Comparison of ENCODE assay signal across 9 cellular contexts in genomic region chr10:73653701-73654100, GRCh38. TPM values are rescaled to one million over a fixed set of nuclear protein-coding genes. Genes with fewer than 3 reads are reported as not detected.
DNase-seq lines count a peak whose midpoint lies in the region; ATAC-seq, FAIRE-seq and TF ChIP-seq lines count a peak whose summit lies in the region.
"Had no signal": no experiment of that assay in that cellular context is flagged by ENCODE, and none has a peak within 500 bp of the region (broad histone marks: within the 10 kb centered on the region; RNA-seq: fewer than 3 reads in every experiment).

No MANE protein-coding gene starts in this region.

- H3K4me2 ChIP-seq in HCT116 (ENCODE audit: low read length): no peak overlapping the region

- H3K27ac ChIP-seq in HCT116 (ENCODE audit: low read depth, low read length): no peak overlapping the region

- no peak for TF ChIP-seq POLR2A in HCT116 (IDR thresholded peaks at IDR 0.05; ENCODE audit: borderline replicate concordance, extremely low read depth, insufficient read depth, insufficient read length)
- TF ChIP-seq POLR2A in GM12892 (IDR thresholded peaks at IDR 0.05; ENCODE audit: low read depth, low read length): no peak

- no peak overlapping the region for H3K9ac ChIP-seq in HCT116 (ENCODE audit: low read length)

- TF ChIP-seq RAD21 in HCT116 (IDR thresholded peaks at IDR 0.05; ENCODE audit: low read depth): peak; percentile 69

- intact Hi-C loops in HCT116 (cut with micrococcal nuclease): no loop called here

- no peak for FAIRE-seq in GM12892 (lab: Jason Lieb, UNC)

- H3K9me2 ChIP-seq in HCT116 (ENCODE audit: insufficient read depth): no peaks in the 10 kb centered on the region

- POLR2A ChIA-PET in HCT116 (lab: Charles Lee): no interaction called here
- POLR2A ChIA-PET in naive thymus-derived CD8-positive, alpha-beta T cell (lab: Charles Lee): no interaction called here

- CTCF ChIA-PET in HCT116 (lab: Charles Lee): no interaction called here

- H3K4me3 ChIP-seq in AG10803 (ENCODE audit: low read length) (no peak overlapping the region), HCT116 (replicated peaks in 1 of 2; ENCODE audit: low read depth in 1 of 2, low read length in 2 of 2) (no peak overlapping the region), fibroblast of pulmonary artery (replicated peaks; ENCODE audit: low read depth, low read length) (no peak overlapping the region)

- peaks cover 0 to 3% (median 0%) of the 10 kb centered on the region in 5 donors for H3K27me3 Mint-ChIP-seq in naive thymus-derived CD8-positive, alpha-beta T cell

- H3K4me1 ChIP-seq in HCT116 (ENCODE audit: control insufficient read depth in 1 of 2, insufficient read depth in 2 of 2, low read length in 2 of 2): peaks cover 0 to 7% of the 10 kb centered on the region in 2 experiments; a peak in 3 of 4 replicates

- TF ChIP-seq CTCF in AG10803 (conservative IDR thresholded peaks at IDR 0.05; ENCODE audit: low read length) (0 out of 2 replicates have a peak, but pooled peaks have one; percentile 13), HCT116 (IDR thresholded peaks at IDR 0.05 in 2 of 3, conservative IDR thresholded peaks at IDR 0.05 in 1 of 3; ENCODE audit: borderline replicate concordance in 1 of 3, insufficient read depth in 1 of 3, low read depth in 2 of 3, low read length in 2 of 3) (peak; percentile 16 to 26 (median 18); a peak in 2 of 6 replicates), fibroblast of pulmonary artery (IDR thresholded peaks at IDR 0.05; ENCODE audit: low read length, missing control alignments) (peak; percentile 25)

- peaks cover 5 to 11% (median 7%) of the 10 kb centered on the region in 4 donors for H3K4me1 Mint-ChIP-seq in naive thymus-derived CD8-positive, alpha-beta T cell

- 0 out of 2 replicates have a peak, but pooled peaks cover 4% of the 10 kb centered on the region for H3K27me3 ChIP-seq in HCT116 (ENCODE audit: insufficient read depth, low read length)

- DNase-seq in AG10803 (ENCODE audit: low read depth) (peak; percentile 24), HCT116 (ENCODE audit: low read depth, low spot score) (no peak), RPMI7951 (ENCODE audit: low read depth) (peak; percentile 12), fibroblast of pulmonary artery (ENCODE audit: low read depth) (peak; percentile 50), GM12892 (ENCODE audit: insufficient read length) (no peak), globus pallidus (ENCODE audit: low spot score) (no peak)
- DNase-seq in naive thymus-derived CD8-positive, alpha-beta T cell: no peak
- DNase-seq: activated CD4-positive, CD25-positive, alpha-beta regulatory T cell treated with anti-CD3 and anti-CD28 coated beads, Interleukin-2, amount 50 U/mL, for 72 hours had no signal

- RAD21 ChIA-PET in HCT116 (lab: Charles Lee; ENCODE audit: low non-redundant PET in 1 of 2, low total read pairs in 2 of 2, uncharacterized antibody in 2 of 2, unreplicated experiment in 2 of 2): no interaction called here

- no peaks in the 10 kb centered on the region for H3K9me3 ChIP-seq in HCT116 (ENCODE audit: control insufficient read depth in 1 of 2, insufficient read depth in 1 of 2, low read depth in 1 of 2, low read length in 2 of 2)

- no peak overlapping the region for H3K27ac Mint-ChIP-seq in naive thymus-derived CD8-positive, alpha-beta T cell

- no peaks in the 10 kb centered on the region for H3K9me3 Mint-ChIP-seq in naive thymus-derived CD8-positive, alpha-beta T cell

- no TSS peak for BruUV-seq in HCT116 (replicated peaks; lab: Mats Ljungman, UMichigan)

- H3K36me3 ChIP-seq in HCT116 (ENCODE audit: control insufficient read depth in 1 of 2, insufficient read depth in 2 of 2, low read length in 2 of 2): no peaks in the 10 kb centered on the region

- H3K79me2 ChIP-seq in HCT116 (ENCODE audit: insufficient read depth, low read length): no peaks in the 10 kb centered on the region

- peak; percentile 64 for ATAC-seq in HCT116
- no peak for ATAC-seq in naive thymus-derived CD8-positive, alpha-beta T cell
- no peak for ATAC-seq in HG02970 (IDR thresholded peaks at IDR 0.05; ENCODE audit: low FRiP score, unreplicated experiment)

- no peaks in the 10 kb centered on the region for H3K36me3 Mint-ChIP-seq in naive thymus-derived CD8-positive, alpha-beta T cell

- no peak overlapping the region for H2AFZ ChIP-seq in HCT116 (ENCODE audit: low read depth, low read length, poor library complexity, severe bottlenecking)

- H3K4me3 Mint-ChIP-seq in naive thymus-derived CD8-positive, alpha-beta T cell: no peak overlapping the region

- H4K20me1 ChIP-seq in HCT116 (ENCODE audit: insufficient read depth): no peaks in the 10 kb centered on the region

TF ChIP-seq in HCT116, 20 proteins besides CTCF, POLR2A, EP300 and RAD21:
- TF ChIP-seq SP1 (IDR thresholded peaks at IDR 0.05; ENCODE audit: low read depth): no peak
- TF ChIP-seq CEBPB (IDR thresholded peaks at IDR 0.05; ENCODE audit: low read depth): no peak
- no peak for TF ChIP-seq YY1 (IDR thresholded peaks at IDR 0.05; ENCODE audit: extremely low read depth, insufficient replicate concordance, low read depth, low read length)
- TF ChIP-seq MAX (IDR thresholded peaks at IDR 0.05): no peak
- TF ChIP-seq ELF1 (IDR thresholded peaks at IDR 0.05; ENCODE audit: borderline replicate concordance, low read depth): no peak
- TF ChIP-seq ZNF274 (IDR thresholded peaks at IDR 0.05; ENCODE audit: low read depth, low read length): no peak
- no peak for TF ChIP-seq TCF7L2 (IDR thresholded peaks at IDR 0.05; ENCODE audit: borderline replicate concordance, extremely low read depth, insufficient read depth, insufficient read length)
- no peak for TF ChIP-seq EGR1 (IDR thresholded peaks at IDR 0.05; ENCODE audit: low read depth)
- TF ChIP-seq FOSL1 (IDR thresholded peaks at IDR 0.05; ENCODE audit: low read depth): no peak
- no peak for TF ChIP-seq EZH2phosphoT487 (IDR thresholded peaks at IDR 0.05; ENCODE audit: borderline replicate concordance)
- TF ChIP-seq SIN3A (IDR thresholded peaks at IDR 0.05; ENCODE audit: low read depth): no peak

RNA-seq across cellular contexts. Expression of gene SYNPO2L, which starts 2.1 kb away (rescaled TPM):
- total RNA-seq in HCT116 (2021; ENCODE audit: unreplicated experiment): 0.10 TPM
- polyA plus RNA-seq in HCT116 (2012): 0.12 and 0.20 TPM in 2 replicates
- not detected in 2 replicates for total RNA-seq in RPMI7951 (2014; rRNA removed; shearing (Covaris generic))
- not detected for total RNA-seq in naive thymus-derived CD8-positive, alpha-beta T cell
- polyA plus RNA-seq in naive thymus-derived CD8-positive, alpha-beta T cell: not detected
- 0.66 TPM for polyA plus RNA-seq in GM12892 (2012; ENCODE audit: missing spikeins)

RNA-seq across cellular contexts. Expression of gene MYOZ1, which starts 12.4 kb away (rescaled TPM):
- not detected for total RNA-seq in HCT116 (2021; ENCODE audit: unreplicated experiment)
- polyA plus RNA-seq in HCT116 (2012): not detected in 2 replicates
- total RNA-seq in RPMI7951 (2014; rRNA removed; shearing (Covaris generic)): not detected in 2 replicates
- not detected for total RNA-seq in naive thymus-derived CD8-positive, alpha-beta T cell
- polyA plus RNA-seq in naive thymus-derived CD8-positive, alpha-beta T cell: not detected
- 0.45 TPM for polyA plus RNA-seq in GM12892 (2012; ENCODE audit: missing spikeins)

RNA-seq across cellular contexts. Expression of gene AGAP5, which starts 44.2 kb away (rescaled TPM):
- 7.5 TPM for total RNA-seq in HCT116 (2021; ENCODE audit: unreplicated experiment)
- 4.4 and 4.5 TPM in 2 replicates for polyA plus RNA-seq in HCT116 (2012)
- total RNA-seq in RPMI7951 (2014; rRNA removed; shearing (Covaris generic)): 0.59 TPM in 1 of 2 replicates, not detected in the other
- 10 to 100 TPM; 10.5 to 13.2 TPM for total RNA-seq in naive thymus-derived CD8-positive, alpha-beta T cell
- under 1 TPM in 2 of 3 donors, not detected in 1; 0.19 to 0.30 TPM for polyA plus RNA-seq in naive thymus-derived CD8-positive, alpha-beta T cell
- polyA plus RNA-seq in GM12892 (2012; ENCODE audit: missing spikeins): 5.2 TPM

Comparison
In these comparisons a context has a peak if more than half of its experiments do, and no peak if none do; other contexts are left out.
1. DNase-seq: peak in AG10803 (single experiment), RPMI7951 (single experiment) and fibroblast of pulmonary artery (single experiment); none in HCT116 (single experiment), naive thymus-derived CD8-positive, alpha-beta T cell (0 of 10), GM12892 (single experiment) and globus pallidus (single experiment).
2. Peak in every context shown above with its lines, with median percentiles within 50 percentile points of each other: CTCF ChIP-seq.